In the genomic region with DNA sequence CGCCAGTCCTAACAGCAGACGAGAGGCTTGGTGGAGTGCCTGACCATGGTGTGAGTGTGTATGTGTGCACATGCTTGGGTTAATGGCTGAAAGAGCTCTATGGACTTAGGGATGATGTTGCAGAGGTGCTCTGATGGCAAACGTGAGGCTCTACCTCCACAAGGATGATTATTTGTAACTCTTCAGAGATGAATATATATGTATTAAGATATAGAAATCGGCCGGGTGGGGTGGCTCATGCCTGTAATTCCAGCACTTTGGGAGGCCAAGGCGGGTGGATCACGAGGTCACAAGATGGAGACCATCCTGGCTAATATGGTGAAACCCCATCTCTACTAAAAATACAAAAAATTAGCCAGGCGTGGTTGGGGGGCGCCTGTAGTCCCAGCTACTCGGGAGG, we compare ENCODE assay signal across 33 cellular contexts.
"Had no signal": no experiment of that assay in that cellular context is flagged by ENCODE, and none has a peak within 500 bp of the region (broad histone marks: within the 10 kb centered on the region; RNA-seq: fewer than 3 reads in every experiment).

No MANE protein-coding gene starts in this region.

- H3K4me1 ChIP-seq: adrenal gland, body of pancreas, breast epithelium had no signal

- H3K9me3 ChIP-seq: adrenal gland, body of pancreas, breast epithelium had no signal

- DNase-seq: activated CD4-positive, alpha-beta memory T cell treated with anti-CD3 and anti-CD28 coated beads, Interleukin-2, amount 10 ng/mL, durations not matched to agents 7 days and 5 days; activated CD4-positive, alpha-beta T cell treated with anti-CD3 and anti-CD28 coated beads for 1 hour; activated CD4-positive, alpha-beta T cell treated with anti-CD3 and anti-CD28 coated beads for 36 hours; activated CD4-positive, alpha-beta T cell treated with anti-CD3 and anti-CD28 coated beads for 48 hours; activated CD4-positive, alpha-beta T cell treated with anti-CD3 and anti-CD28 coated beads, Interleukin-2, amount 10 ng/mL, durations not matched to agents 7 days and 5 days; activated CD4-positive, alpha-beta T cell treated with anti-CD3 and anti-CD28 coated beads, Interleukin-2, amount 50 U/mL, for 48 hours; activated CD4-positive, CD25-positive, alpha-beta regulatory T cell; activated CD8-positive, alpha-beta memory T cell treated with anti-CD3 and anti-CD28 coated beads for 24 hours; activated CD8-positive, alpha-beta memory T cell treated with anti-CD3 and anti-CD28 coated beads, Interleukin-2, amount 10 ng/mL, durations not matched to agents 7 days and 5 days; activated CD8-positive, alpha-beta memory T cell treated with anti-CD3 and anti-CD28 coated beads, Interleukin-2, amount 50 U/mL, for 48 hours; activated CD8-positive, alpha-beta T cell treated with anti-CD3 and anti-CD28 coated beads, Interleukin-2, amount 10 ng/mL, durations not matched to agents 7 days and 5 days; activated effector memory CD4-positive, alpha-beta T cell treated with anti-CD3 and anti-CD28 coated beads, Interleukin-2, amount 50 U/mL, for 16 hours; activated gamma-delta T cell treated with Interleukin-2 at 50 U/mL for 16 hours; activated naive CD4-positive, alpha-beta T cell; activated naive CD4-positive, alpha-beta T cell treated with anti-CD3 and anti-CD28 coated beads for 36 hours; activated naive CD4-positive, alpha-beta T cell treated with anti-CD3 and anti-CD28 coated beads, Interleukin-2, amount 50 U/mL, for 16 hours; activated naive CD8-positive, alpha-beta T cell treated with anti-CD3 and anti-CD28 coated beads for 36 hours; activated T-cell treated with anti-CD3 and anti-CD28 coated beads, Interleukin-2, amount 50 U/mL, for 24 hours; activated T-cell treated with anti-CD3 and anti-CD28 coated beads, Interleukin-2, amount 50 U/mL, for 48 hours; adrenal gland; amniotic stem cell; aorta; body of pancreas; brain microvascular endothelial cell; central memory CD4-positive, alpha-beta T cell; T-helper 1 cell; T-helper 2 cell; T-helper 9 cell; WERI-Rb-1 had no signal

- H3K27ac ChIP-seq: adrenal gland, body of pancreas, brain microvascular endothelial cell, breast epithelium, WERI-Rb-1 had no signal

- H3K27me3 ChIP-seq: adrenal gland, body of pancreas, brain microvascular endothelial cell, breast epithelium had no signal

- ATAC-seq: activated CD4-positive, alpha-beta T cell treated with anti-CD3 and anti-CD28 coated beads for 36 hours; activated CD4-positive, CD25-positive, alpha-beta regulatory T cell treated with anti-CD3 and anti-CD28 coated beads, Interleukin-2, amount 50 U/mL, for 24 hours; activated CD8-positive, alpha-beta memory T cell treated with anti-CD3 and anti-CD28 coated beads, Interleukin-2, amount 10 ng/mL, durations not matched to agents 7 days and 5 days; activated CD8-positive, alpha-beta T cell treated with anti-CD3 and anti-CD28 coated beads, Interleukin-2, amount 10 ng/mL, durations not matched to agents 7 days and 5 days; activated naive CD4-positive, alpha-beta T cell treated with anti-CD3 and anti-CD28 coated beads, Interleukin-2, amount 50 U/mL, for 72 hours; body of pancreas; WTC11 had no signal

- H3K36me3 ChIP-seq: adrenal gland, brain microvascular endothelial cell, breast epithelium, WERI-Rb-1 had no signal

- H3K4me3 ChIP-seq: adrenal gland, body of pancreas, breast epithelium had no signal
